ENCODE assay signal across 1 cellular context in the genomic region with DNA sequence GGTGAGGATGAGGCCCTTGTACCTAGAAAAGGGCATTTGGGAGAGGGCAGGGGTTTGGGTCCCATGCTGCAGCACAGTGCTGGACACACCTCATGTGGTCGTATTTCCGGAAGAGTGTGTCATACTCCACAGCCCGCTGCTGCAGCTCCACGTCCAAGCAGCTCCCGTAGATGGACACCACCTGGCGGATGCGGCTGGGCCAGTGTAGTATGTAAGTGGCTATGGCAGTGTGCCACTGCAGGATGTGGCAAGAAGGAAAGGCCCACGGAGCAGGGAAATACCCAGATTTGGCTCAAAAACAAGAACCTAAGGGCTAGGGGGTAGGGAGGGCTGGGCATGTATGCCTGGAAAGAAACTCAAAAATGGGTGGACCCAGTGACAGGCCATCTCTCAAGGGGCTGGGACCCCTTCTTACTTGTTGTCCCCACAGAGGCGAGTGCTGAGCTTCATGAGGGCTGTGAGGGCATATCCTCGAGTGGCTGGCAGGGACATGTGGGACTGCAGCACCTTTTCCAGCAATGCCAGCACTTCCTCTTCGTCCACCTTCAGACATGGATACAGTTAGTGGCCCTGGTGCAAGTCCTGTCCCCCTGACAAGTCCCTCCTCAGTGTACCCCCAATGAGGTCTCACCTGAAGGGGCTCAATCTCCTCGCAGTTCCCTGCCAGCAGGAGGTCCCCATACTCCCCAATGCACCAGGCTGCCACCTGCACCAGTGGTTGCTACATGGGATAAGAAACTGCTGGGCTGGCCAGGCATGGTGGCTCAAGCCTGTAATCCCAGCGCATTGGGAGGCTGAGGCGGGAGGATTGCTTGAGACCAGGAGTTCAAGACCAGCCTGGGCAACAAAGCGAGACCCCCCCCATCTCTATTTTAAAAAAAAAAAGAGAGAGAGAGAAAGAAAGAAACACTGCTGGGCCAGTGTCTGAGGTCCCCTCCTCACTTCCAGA.
TF ChIP-seq lines count a peak whose summit lies in the region.

No MANE protein-coding gene starts in this region.

TF ChIP-seq in WTC11, 78 proteins besides CTCF, POLR2A, EP300 and RAD21 (continued from another document):
- TF ChIP-seq, protein P1, sequence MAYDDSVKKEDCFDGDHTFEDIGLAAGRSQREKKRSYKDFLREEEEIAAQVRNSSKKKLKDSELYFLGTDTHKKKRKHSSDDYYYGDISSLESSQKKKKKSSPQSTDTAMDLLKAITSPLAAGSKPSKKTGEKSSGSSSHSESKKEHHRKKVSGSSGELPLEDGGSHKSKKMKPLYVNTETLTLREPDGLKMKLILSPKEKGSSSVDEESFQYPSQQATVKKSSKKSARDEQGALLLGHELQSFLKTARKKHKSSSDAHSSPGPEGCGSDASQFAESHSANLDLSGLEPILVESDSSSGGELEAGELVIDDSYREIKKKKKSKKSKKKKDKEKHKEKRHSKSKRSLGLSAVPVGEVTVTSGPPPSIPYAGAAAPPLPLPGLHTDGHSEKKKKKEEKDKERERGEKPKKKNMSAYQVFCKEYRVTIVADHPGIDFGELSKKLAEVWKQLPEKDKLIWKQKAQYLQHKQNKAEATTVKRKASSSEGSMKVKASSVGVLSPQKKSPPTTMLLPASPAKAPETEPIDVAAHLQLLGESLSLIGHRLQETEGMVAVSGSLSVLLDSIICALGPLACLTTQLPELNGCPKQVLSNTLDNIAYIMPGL (CRISPR knock-in tag; IDR thresholded peaks at IDR 0.05), result no peak
- TF ChIP-seq, protein P2, sequence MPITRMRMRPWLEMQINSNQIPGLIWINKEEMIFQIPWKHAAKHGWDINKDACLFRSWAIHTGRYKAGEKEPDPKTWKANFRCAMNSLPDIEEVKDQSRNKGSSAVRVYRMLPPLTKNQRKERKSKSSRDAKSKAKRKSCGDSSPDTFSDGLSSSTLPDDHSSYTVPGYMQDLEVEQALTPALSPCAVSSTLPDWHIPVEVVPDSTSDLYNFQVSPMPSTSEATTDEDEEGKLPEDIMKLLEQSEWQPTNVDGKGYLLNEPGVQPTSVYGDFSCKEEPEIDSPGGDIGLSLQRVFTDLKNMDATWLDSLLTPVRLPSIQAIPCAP (CRISPR knock-in tag; IDR thresholded peaks at IDR 0.05), result peak; percentile 9; the same call in 1 of the 2 replicates
- TF ChIP-seq NFE2L1 (CRISPR knock-in tag; IDR thresholded peaks at IDR 0.05), result no peak
- no peak for TF ChIP-seq ZNF396 (CRISPR knock-in tag; IDR thresholded peaks at IDR 0.05; ENCODE audit: borderline replicate concordance)
- TF ChIP-seq KAT7 (CRISPR knock-in tag; IDR thresholded peaks at IDR 0.05; ENCODE audit: borderline replicate concordance), result no peak
- TF ChIP-seq JUN (CRISPR knock-in tag; IDR thresholded peaks at IDR 0.05), result no peak
- TF ChIP-seq, protein P3, sequence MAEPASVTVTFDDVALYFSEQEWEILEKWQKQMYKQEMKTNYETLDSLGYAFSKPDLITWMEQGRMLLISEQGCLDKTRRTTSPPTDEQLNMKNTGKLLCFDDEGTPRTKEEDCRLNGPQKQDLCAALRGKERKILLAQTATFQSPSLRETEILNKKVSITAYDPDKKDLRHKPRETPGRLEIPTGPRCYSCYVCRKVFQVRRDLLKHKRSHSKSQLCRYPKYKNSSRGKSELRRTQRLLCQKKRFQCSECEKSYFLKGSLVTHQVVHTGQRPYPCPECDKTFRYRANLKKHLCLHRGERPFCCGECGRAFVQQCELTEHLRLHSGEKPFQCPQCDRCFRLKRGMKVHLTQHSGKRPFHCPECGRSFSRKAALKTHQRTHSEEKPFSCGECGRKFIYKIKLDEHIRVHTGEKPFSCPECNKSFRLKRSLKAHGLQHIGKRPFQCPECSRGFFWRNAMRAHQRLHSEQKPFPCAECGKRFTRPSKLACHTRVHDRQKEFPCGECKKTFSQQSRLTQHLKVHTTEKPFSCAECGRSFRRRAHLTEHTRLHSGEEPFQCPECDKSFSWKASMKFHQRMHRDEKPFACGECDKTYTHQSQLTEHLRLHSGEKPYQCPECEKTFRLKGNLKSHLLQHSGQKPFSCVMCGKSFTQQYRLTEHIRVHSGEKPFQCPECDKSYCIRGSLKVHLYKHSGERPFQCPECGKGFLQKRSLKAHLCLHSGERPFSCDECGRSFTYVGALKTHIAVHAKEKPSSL (CRISPR knock-in tag; conservative IDR thresholded peaks at IDR 0.05), result no peak
- no peak for TF ChIP-seq CREM (CRISPR knock-in tag; IDR thresholded peaks at IDR 0.05)
- no peak for TF ChIP-seq ATF1 (CRISPR knock-in tag; IDR thresholded peaks at IDR 0.05)
- TF ChIP-seq ZNF423 (CRISPR knock-in tag; IDR thresholded peaks at IDR 0.05), result no peak
- no peak for TF ChIP-seq EMX1 (CRISPR knock-in tag; IDR thresholded peaks at IDR 0.05)
- TF ChIP-seq MXD4 (CRISPR knock-in tag; IDR thresholded peaks at IDR 0.05; ENCODE audit: borderline replicate concordance), result no peak
- TF ChIP-seq, protein P4, sequence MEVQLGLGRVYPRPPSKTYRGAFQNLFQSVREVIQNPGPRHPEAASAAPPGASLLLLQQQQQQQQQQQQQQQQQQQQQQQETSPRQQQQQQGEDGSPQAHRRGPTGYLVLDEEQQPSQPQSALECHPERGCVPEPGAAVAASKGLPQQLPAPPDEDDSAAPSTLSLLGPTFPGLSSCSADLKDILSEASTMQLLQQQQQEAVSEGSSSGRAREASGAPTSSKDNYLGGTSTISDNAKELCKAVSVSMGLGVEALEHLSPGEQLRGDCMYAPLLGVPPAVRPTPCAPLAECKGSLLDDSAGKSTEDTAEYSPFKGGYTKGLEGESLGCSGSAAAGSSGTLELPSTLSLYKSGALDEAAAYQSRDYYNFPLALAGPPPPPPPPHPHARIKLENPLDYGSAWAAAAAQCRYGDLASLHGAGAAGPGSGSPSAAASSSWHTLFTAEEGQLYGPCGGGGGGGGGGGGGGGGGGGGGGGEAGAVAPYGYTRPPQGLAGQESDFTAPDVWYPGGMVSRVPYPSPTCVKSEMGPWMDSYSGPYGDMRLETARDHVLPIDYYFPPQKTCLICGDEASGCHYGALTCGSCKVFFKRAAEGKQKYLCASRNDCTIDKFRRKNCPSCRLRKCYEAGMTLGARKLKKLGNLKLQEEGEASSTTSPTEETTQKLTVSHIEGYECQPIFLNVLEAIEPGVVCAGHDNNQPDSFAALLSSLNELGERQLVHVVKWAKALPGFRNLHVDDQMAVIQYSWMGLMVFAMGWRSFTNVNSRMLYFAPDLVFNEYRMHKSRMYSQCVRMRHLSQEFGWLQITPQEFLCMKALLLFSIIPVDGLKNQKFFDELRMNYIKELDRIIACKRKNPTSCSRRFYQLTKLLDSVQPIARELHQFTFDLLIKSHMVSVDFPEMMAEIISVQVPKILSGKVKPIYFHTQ (CRISPR knock-in tag; IDR thresholded peaks at IDR 0.05), result 0 out of 2 replicates have a peak, but pooled peaks have one; percentile 37
